ENCODE assay signal across 9 cellular contexts in the genomic region with DNA sequence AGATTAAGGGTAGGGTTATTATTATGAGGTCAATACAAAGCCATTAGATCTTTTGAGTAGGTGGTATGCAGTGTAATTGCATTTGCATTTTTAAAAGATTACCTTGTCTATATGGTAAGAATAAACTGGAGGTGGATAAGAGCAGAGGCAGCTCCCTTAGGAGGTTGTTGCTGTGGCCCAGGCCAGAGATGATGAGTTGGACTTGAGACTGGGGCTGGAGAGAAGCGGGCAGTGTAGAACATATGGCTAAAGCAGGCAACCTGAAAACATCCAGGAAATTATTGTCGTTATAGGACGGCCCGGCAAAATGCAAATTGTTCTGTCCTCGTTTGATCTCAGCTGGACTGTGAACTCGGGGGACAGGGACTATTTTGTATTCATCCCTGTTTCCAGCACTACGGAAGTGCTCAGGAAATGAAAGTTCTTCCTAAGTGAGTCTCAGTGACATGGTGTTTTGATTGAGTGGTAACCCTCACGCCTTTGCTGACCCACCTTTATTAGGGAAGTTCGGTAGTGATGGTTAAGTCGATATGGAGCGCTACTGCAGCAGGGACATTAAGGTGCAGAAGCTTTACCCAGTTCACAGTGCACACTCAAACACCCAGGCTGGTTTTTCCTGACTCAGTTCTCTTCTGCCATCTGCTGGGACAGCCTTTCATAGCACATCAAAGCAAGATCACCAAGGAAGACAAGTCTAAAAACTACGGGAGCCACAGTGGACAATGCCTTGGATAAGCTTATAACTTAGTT. TPM values are rescaled to one million over a fixed set of nuclear protein-coding genes. Genes with fewer than 3 reads are reported as not detected.
DNase-seq lines count a peak whose midpoint lies in the region; TF ChIP-seq lines count a peak whose summit lies in the region.
"Had no signal": no experiment of that assay in that cellular context is flagged by ENCODE, and none has a peak within 500 bp of the region (broad histone marks: within the 10 kb centered on the region; RNA-seq: fewer than 3 reads in every experiment).

No MANE protein-coding gene starts in this region.

- H3K27ac ChIP-seq in mammary epithelial cell (ENCODE audit: insufficient read depth, low read depth, low read length) = no peak overlapping the region
- H3K27ac ChIP-seq: BLaER1 had no signal

- no peaks in the 10 kb centered on the region for H4K20me1 ChIP-seq in mammary epithelial cell (ENCODE audit: insufficient read depth, low read length)
- H4K20me1 ChIP-seq: BLaER1 had no signal

- intact Hi-C loops in mammary epithelial cell (cut with micrococcal nuclease) = loop anchor here (1.0 kb wide), 1 partner anchor 93 kb away; no protein-coding TSS in a partner anchor

- no peaks in the 10 kb centered on the region for H3K4me1 ChIP-seq in mammary epithelial cell (ENCODE audit: insufficient read depth, low read length)

- in situ Hi-C loops in mammary epithelial cell (cut with MboI; ENCODE audit: low sequenced_read_pairs in 2 of 2) = loop anchor here in 1 of 2 donors (25.0 kb wide), 1 partner anchor 488 kb away; no protein-coding TSS in a partner anchor

- H3K27me3 ChIP-seq in mammary epithelial cell (ENCODE audit: insufficient read depth, low read length) = peaks cover 2% of the 10 kb centered on the region

- TF ChIP-seq CTCF in HFFc6 (IDR thresholded peaks at IDR 0.05) (peak; percentile 75), mammary epithelial cell (conservative IDR thresholded peaks at IDR 0.05 in 1 of 2, IDR thresholded peaks at IDR 0.05 in 1 of 2; ENCODE audit: extremely low read depth in 1 of 2, insufficient read depth in 1 of 2, low read depth in 1 of 2, low read length in 2 of 2) (peak; percentile 52 to 76)

- H3K27ac Mint-ChIP-seq in HFFc6 = no peak overlapping the region

- no peak overlapping the region for H3K4me2 ChIP-seq in mammary epithelial cell (ENCODE audit: insufficient read depth, low read depth, low read length)
- H3K4me2 ChIP-seq: BLaER1 had no signal

- dilution Hi-C loops in mammary epithelial cell (cut with HindIII; ENCODE audit: low sequenced_read_pairs) = loop anchor here (25.0 kb wide), 1 partner anchor 213 kb away; no protein-coding TSS in a partner anchor

- CTCF ChIA-PET in mammary epithelial cell (lab: Charles Lee; ENCODE audit: low non-redundant PET) = no interaction called here

- no peaks in the 10 kb centered on the region for H3K36me3 ChIP-seq in mammary epithelial cell (ENCODE audit: insufficient read depth, low read length)
- H3K36me3 ChIP-seq: BLaER1 had no signal

- no peak overlapping the region for H3K9ac ChIP-seq in mammary epithelial cell (ENCODE audit: insufficient read depth, low read length)
- H3K9ac ChIP-seq: BLaER1 had no signal

- peaks cover 12% of the 10 kb centered on the region; the same call in 1 of the 2 replicates for H3K27me3 Mint-ChIP-seq in HFFc6 (ENCODE audit: insufficient read depth)

- DNase-seq in NCI-H1436 (lab: John Stamatoyannopoulos, UW) (peak; percentile 30), NCI-H1436 treated with DMSO at 0.1 percent for 48 hours (lab: John Stamatoyannopoulos, UW) (no peak), HFFc6 (peak; percentile 56), NCI-H1105 treated with DMSO at 0.1 percent for 48 hours (lab: John Stamatoyannopoulos, UW) (peak; percentile 38), SW480 (ENCODE audit: low spot score) (peak; percentile 79), mammary epithelial cell (peak; percentile 58), iris pigment epithelial cell (ENCODE audit: low read depth) (peak; percentile 70)
- peak; percentile 7 to 10 for DNase-seq in stimulated activated CD4-positive, alpha-beta T cell treated with anti-CD3 and anti-CD28 coated beads, Interleukin-1b, Interleukin-23, amount 100 ng/mL, for 1 hour (ENCODE audit: low read depth in 2 of 2)

- H3K4me3 Mint-ChIP-seq in HFFc6 = no peak overlapping the region; the same call in 1 of the 2 replicates

- no TSS peak for BruUV-seq in mammary epithelial cell (replicated peaks; lab: Mats Ljungman, UMichigan)

- H3K9me3 Mint-ChIP-seq in HFFc6 = no peaks in the 10 kb centered on the region

- WGBS in mammary epithelial cell (ENCODE audit: low coverage, missing lambda C conversion rate) = 39% methylated on average over 12 of the region's 12 CpGs

- H3K9me3 ChIP-seq in mammary epithelial cell (replicated peaks; ENCODE audit: insufficient read depth, low read length) = no peaks in the 10 kb centered on the region
- H3K9me3 ChIP-seq: BLaER1 had no signal

- no peak overlapping the region for H3K4me3 ChIP-seq in mammary epithelial cell (replicated peaks in 1 of 3; ENCODE audit: insufficient read depth in 1 of 3, low read depth in 2 of 3, low read length in 3 of 3)
- H3K4me3 ChIP-seq: BLaER1 had no signal

- no peak overlapping the region for H2AFZ ChIP-seq in mammary epithelial cell (ENCODE audit: low read depth, low read length)

- H3K79me2 ChIP-seq in mammary epithelial cell (ENCODE audit: insufficient read depth, low read length) = no peaks in the 10 kb centered on the region

- H3K36me3 Mint-ChIP-seq in HFFc6 (ENCODE audit: low read depth) = no peaks in the 10 kb centered on the region

- peaks cover 21% of the 10 kb centered on the region for H3K4me1 Mint-ChIP-seq in HFFc6 (ENCODE audit: low read depth)

RNA-seq across cellular contexts. Expression of a gene that starts 27.2 kb away (rescaled TPM):
- 10 to 100 TPM; 12.7 to 18.8 (median 16.2) TPM for total RNA-seq in HFFc6 (2021; fragmentation: NEBNext Ultra II Directional; extraction: Animal tissue kit (Norgen Biotek cat#: 25700))
- 10 to 100 TPM in 1 of 2 donors, 1 to 10 TPM in 1; 8.7 to 19.9 TPM for total RNA-seq in mammary epithelial cell
- polyA plus RNA-seq in mammary epithelial cell = 13.2 TPM
- 29.5 TPM for polyA minus RNA-seq in mammary epithelial cell

RNA-seq across cellular contexts. Expression of a gene that starts 50.5 kb away (rescaled TPM):
- total RNA-seq in HFFc6 (2021; fragmentation: NEBNext Ultra II Directional; extraction: Animal tissue kit (Norgen Biotek cat#: 25700)) = not detected
- under 1 TPM; 0.33 to 0.40 TPM for total RNA-seq in mammary epithelial cell
- not detected for polyA plus RNA-seq in mammary epithelial cell
- not detected for polyA minus RNA-seq in mammary epithelial cell

RNA-seq across cellular contexts. Expression of a gene that starts 55.2 kb away (rescaled TPM):
- 100 to 1,000 TPM in 5 of 6 experiments, 10 to 100 TPM in 1; 85.5 to 210 (median 189) TPM for total RNA-seq in HFFc6 (2021; fragmentation: NEBNext Ultra II Directional; extraction: Animal tissue kit (Norgen Biotek cat#: 25700))
- 100 to 1,000 TPM in 1 of 2 donors, 1 to 10 TPM in 1; 4.5 to 100 TPM for total RNA-seq in mammary epithelial cell
- 169 TPM for polyA plus RNA-seq in mammary epithelial cell
- 175 TPM for polyA minus RNA-seq in mammary epithelial cell
